In genomic region chr21:44295646-44296045, GRCh38 we compare ENCODE assay signal across 1 cellular context.
TF ChIP-seq lines count a peak whose summit lies in the region.

No MANE protein-coding gene starts in this region.

TF ChIP-seq in Ishikawa, 13 proteins besides CTCF, POLR2A, EP300 and RAD21 (continued from another document):
- TF ChIP-seq REST (IDR thresholded peaks at IDR 0.05; ENCODE audit: low read depth): no peak
